In the genomic region with DNA sequence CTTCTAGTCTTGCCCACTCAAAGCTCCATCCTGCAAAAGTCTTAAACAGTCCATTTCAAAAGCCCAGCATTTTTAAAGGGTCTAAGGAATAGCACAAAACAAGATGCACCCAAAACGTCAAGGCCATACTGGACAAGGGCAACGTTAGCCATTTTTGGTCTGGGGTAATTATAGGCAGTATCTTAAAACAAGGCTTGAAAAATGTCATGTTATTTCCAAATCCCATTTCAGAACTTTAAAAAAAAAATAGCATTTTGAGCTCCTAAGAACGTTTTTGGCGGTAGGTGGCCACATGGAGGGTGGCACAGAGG, we compare ENCODE assay signal across 8 cellular contexts. TPM values are rescaled to one million over a fixed set of nuclear protein-coding genes. Genes with fewer than 3 reads are reported as not detected.
A peak's percentile ranks its signal among the peaks of the same experiment; 100 is the strongest.
DNase-seq lines count a peak whose midpoint lies in the region; ATAC-seq, FAIRE-seq and TF ChIP-seq lines count a peak whose summit lies in the region.

No MANE protein-coding gene starts in this region.

- peaks cover 23% of the 10 kb centered on the region for H3K4me1 Mint-ChIP-seq in Calu3 (ENCODE audit: low read depth, unreplicated experiment)

- H3K27ac Mint-ChIP-seq in Calu3 (ENCODE audit: unreplicated experiment) = peak overlapping the region; percentile 79

- peak; percentile 7 for ATAC-seq in HG02943 (IDR thresholded peaks at IDR 0.05; ENCODE audit: low read depth, unreplicated experiment)
- ATAC-seq in body of pancreas = no peak
- ATAC-seq in GM21529 (IDR thresholded peaks at IDR 0.05; ENCODE audit: unreplicated experiment) = no peak
- no peak for ATAC-seq in HG03139 (IDR thresholded peaks at IDR 0.05; ENCODE audit: unreplicated experiment)

- TF ChIP-seq CTCF in Calu3 (IDR thresholded peaks at IDR 0.05; ENCODE audit: unreplicated experiment) (no peak), body of pancreas (IDR thresholded peaks at IDR 0.05) (peak in 3 of 7 experiments; percentile 19 to 26 (median 20))

- DNase-seq in Calu3 (no peak), body of pancreas (no peak), GDM1 (lab: John Stamatoyannopoulos, UW) (no peak), frontal cortex (ENCODE audit: low spot score in 2 of 2) (no peak)

- H3K27me3 Mint-ChIP-seq in Calu3 (ENCODE audit: unreplicated experiment) = no peaks in the 10 kb centered on the region

- BruUV-seq in Calu3 (replicated peaks; lab: Mats Ljungman, UMichigan) = TSS peak; percentile 87

- no peak for TF ChIP-seq POLR2A in body of pancreas (IDR thresholded peaks at IDR 0.05)

- no peaks in the 10 kb centered on the region for H3K9me3 ChIP-seq in body of pancreas
- H3K9me3 ChIP-seq in mucosa of rectum (ENCODE audit: control insufficient read depth in 2 of 2, low read length in 2 of 2) = no peaks in the 10 kb centered on the region

- H3K27ac ChIP-seq in body of pancreas (peak overlapping the region; percentile 95 to 100 (median 97)), mucosa of rectum (ENCODE audit: low read depth in 2 of 2, low read length in 2 of 2) (peak overlapping the region; percentile 97 to 98)

- CTCF ChIA-PET in Calu3 (lab: Charles Lee) = no interaction called here

- H3K27me3 ChIP-seq in body of pancreas (no peaks in the 10 kb centered on the region), mucosa of rectum (ENCODE audit: control insufficient read depth in 2 of 2, insufficient read depth in 2 of 2, low read length in 2 of 2) (no peaks in the 10 kb centered on the region)

- H3K36me3 Mint-ChIP-seq in Calu3 (ENCODE audit: insufficient read depth, unreplicated experiment) = peaks cover 44% of the 10 kb centered on the region

- 0 to 2% methylated on average over 4 of the region's 4 CpGs for WGBS in body of pancreas, 2 donors

- H3K9ac ChIP-seq in mucosa of rectum (ENCODE audit: low read depth in 1 of 2, low read length in 2 of 2) = peak overlapping the region; percentile 90 to 97

- H3K9me3 Mint-ChIP-seq in Calu3 (ENCODE audit: low read depth, unreplicated experiment) = no peaks in the 10 kb centered on the region

- H3K4me3 ChIP-seq in body of pancreas (peak overlapping the region; percentile 98 to 99), mucosa of rectum (ENCODE audit: low read length in 2 of 2) (peak overlapping the region; percentile 80 to 96)

- H3K36me3 ChIP-seq in body of pancreas (replicated peaks in 1 of 2; ENCODE audit: insufficient read depth in 1 of 2, low read depth in 2 of 2) = no peaks in the 10 kb centered on the region
- H3K36me3 ChIP-seq in mucosa of rectum (ENCODE audit: control insufficient read depth in 2 of 2, insufficient read depth in 2 of 2, low read length in 2 of 2) = no peaks in the 10 kb centered on the region

- H3K4me3 Mint-ChIP-seq in Calu3 (ENCODE audit: low read depth, unreplicated experiment) = peak overlapping the region; percentile 81

- peaks cover 26% of the 10 kb centered on the region for H3K4me1 ChIP-seq in body of pancreas
- peaks cover 16 to 29% of the 10 kb centered on the region in 2 donors for H3K4me1 ChIP-seq in mucosa of rectum (ENCODE audit: control insufficient read depth in 2 of 2, insufficient read depth in 2 of 2, low read length in 2 of 2)

- intact Hi-C loops in Calu3 (cut with micrococcal nuclease; ENCODE audit: unreplicated experiment) = loop anchor here (5.0 kb wide), 3 partner anchors 48 to 423 kb away; partner anchors contain the start of gene SRD5A3
- intact Hi-C loops in body of pancreas (cut with DNase I) = loop anchor here (10.0 kb wide), 1 partner anchor 50 kb away; the partner anchor contains the start of gene SRD5A3

- no peak for FAIRE-seq in frontal cortex (lab: Jason Lieb, UNC)

RNA-seq across cellular contexts. Expression of gene TMEM165, which starts 0.6 kb away (rescaled TPM):
- total RNA-seq in Calu3 (2022) = 89.0 and 96.6 TPM in 2 replicates
- 100 to 1,000 TPM in 1 of 2 donors, 10 to 100 TPM in 1; 90.5 to 308 TPM for total RNA-seq in body of pancreas
- total RNA-seq in frontal cortex = 139 TPM

RNA-seq across cellular contexts. Expression of gene SRD5A3, which starts 49.1 kb away (rescaled TPM):
- total RNA-seq in Calu3 (2022) = 35.9 and 39.6 TPM in 2 replicates
- total RNA-seq in body of pancreas = 10 to 100 TPM in 1 of 2 donors, 1 to 10 TPM in 1; 6.7 to 11.5 TPM
- total RNA-seq in frontal cortex = 9.0 TPM
